34 cellular contexts compared by ENCODE assay signal in the genomic region with DNA sequence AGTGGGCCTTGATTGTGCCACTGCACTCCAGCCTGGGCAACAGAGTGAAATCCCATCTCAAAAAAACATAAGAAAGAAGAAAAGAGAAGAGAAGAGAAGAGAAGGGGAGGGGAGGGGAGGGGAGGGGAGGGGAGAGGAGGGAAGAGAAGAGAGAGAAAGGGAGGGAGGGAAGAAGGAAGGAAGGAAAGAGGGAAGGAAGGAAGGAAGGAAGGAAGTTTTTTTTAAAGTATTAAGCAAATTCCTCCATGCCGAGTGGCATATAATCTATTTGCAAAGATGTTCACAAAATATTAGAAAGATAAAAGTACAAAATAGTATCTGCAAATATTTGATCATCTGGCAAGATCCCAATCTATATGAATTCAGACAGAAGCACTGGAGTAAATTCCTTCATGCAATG.
"Had no signal": no experiment of that assay in that cellular context is flagged by ENCODE, and none has a peak within 500 bp of the region (broad histone marks: within the 10 kb centered on the region; RNA-seq: fewer than 3 reads in every experiment).

No MANE protein-coding gene starts in this region.

- H3K4me3 ChIP-seq: MG63 had no signal

- DNase-seq: Karpas-422, Kasumi-1, MG63, MM.1S, MV-4-11, NCI-H1048, NCI-H1092, NCI-H1092 treated with DMSO at 0.1 percent for 48 hours, NCI-H1105, NCI-H1105 treated with DMSO at 0.1 percent for 48 hours, NCI-H1417, NCI-H1417 treated with DMSO at 0.1 percent for 48 hours, NCI-H1436, NCI-H1436 treated with DMSO at 0.1 percent for 48 hours, NCI-H146, NCI-H1694, NCI-H1694 treated with DMSO at 0.1 percent for 48 hours, NCI-H187, NCI-H187 treated with DMSO at 0.1 percent for 48 hours, NCI-H1930, NCI-H2029, NCI-H2029 treated with DMSO at 0.1 percent for 48 hours, NCI-H2081, NCI-H2081 treated with DMSO at 0.1 percent for 48 hours, NCI-H2107, NCI-H2171, NCI-H2171 treated with DMSO at 0.1 percent for 48 hours, NCI-H2227 treated with DMSO at 0.1 percent for 48 hours, NCI-H226, NCI-H345, NCI-H446, NCI-H446 treated with DMSO at 0.1 percent for 48 hours, NCI-H510A, NCI-H510A treated with DMSO at 0.1 percent for 48 hours had no signal

- H3K27me3 ChIP-seq: MG63 had no signal

- H3K36me3 ChIP-seq: MG63 had no signal
